Comparison of ENCODE assay signal across 1 cellular context in the genomic region with DNA sequence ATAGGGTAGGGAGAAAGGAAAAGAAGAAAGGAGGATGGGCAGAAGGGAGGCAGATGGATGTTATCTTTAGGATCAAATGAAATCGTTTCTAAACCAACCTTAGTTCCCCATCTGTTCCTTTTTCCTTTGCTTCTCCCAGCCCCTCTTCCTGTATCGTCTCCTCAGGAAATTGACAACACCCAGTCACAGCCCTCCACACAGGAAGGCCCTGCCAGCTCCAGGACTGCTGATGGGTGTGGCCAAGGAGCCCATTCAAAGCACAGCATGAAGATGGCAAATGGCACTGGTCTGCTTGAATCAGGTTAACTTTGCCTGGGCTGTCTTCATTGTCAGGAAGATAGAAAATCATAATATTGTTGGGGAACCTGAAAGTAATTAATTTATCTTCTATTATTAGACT.
TF ChIP-seq lines count a peak whose summit lies in the region.

No MANE protein-coding gene starts in this region.

TF ChIP-seq in H1, 55 proteins besides CTCF, POLR2A, EP300 and RAD21 (continued from another document):
- TF ChIP-seq, protein P1, sequence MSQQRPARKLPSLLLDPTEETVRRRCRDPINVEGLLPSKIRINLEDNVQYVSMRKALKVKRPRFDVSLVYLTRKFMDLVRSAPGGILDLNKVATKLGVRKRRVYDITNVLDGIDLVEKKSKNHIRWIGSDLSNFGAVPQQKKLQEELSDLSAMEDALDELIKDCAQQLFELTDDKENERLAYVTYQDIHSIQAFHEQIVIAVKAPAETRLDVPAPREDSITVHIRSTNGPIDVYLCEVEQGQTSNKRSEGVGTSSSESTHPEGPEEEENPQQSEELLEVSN (IDR thresholded peaks at IDR 0.05) = no peak
- TF ChIP-seq TEAD4 (IDR thresholded peaks at IDR 0.05; ENCODE audit: low read depth, low read length) (no peak), SAP30 (IDR thresholded peaks at IDR 0.05; ENCODE audit: insufficient read depth, insufficient replicate concordance, low read length) (no peak), GTF2F1 (IDR thresholded peaks at IDR 0.05; ENCODE audit: borderline replicate concordance, low read depth, low read length) (no peak), BACH1 (IDR thresholded peaks at IDR 0.05; ENCODE audit: low read length) (no peak), CBX8 (IDR thresholded peaks at IDR 0.05; ENCODE audit: borderline replicate concordance, low read depth, low read length) (no peak), SP4 (IDR thresholded peaks at IDR 0.05; ENCODE audit: low read length) (no peak), BCL11A (IDR thresholded peaks at IDR 0.05; ENCODE audit: low read depth in 2 of 2, low read length in 2 of 2) (no peak), TAF1 (IDR thresholded peaks at IDR 0.05; ENCODE audit: low read depth, low read length) (no peak), CTBP2 (IDR thresholded peaks at IDR 0.05; ENCODE audit: borderline replicate concordance, insufficient read depth, insufficient read length, low read length) (no peak), CEBPB (IDR thresholded peaks at IDR 0.05; ENCODE audit: low read depth, low read length) (no peak), JUND (IDR thresholded peaks at IDR 0.05; ENCODE audit: low read length) (no peak), NANOG (IDR thresholded peaks at IDR 0.05; ENCODE audit: insufficient read depth, low read depth, low read length, poor library complexity, severe bottlenecking) (no peak), POLR2AphosphoS5 (IDR thresholded peaks at IDR 0.05; ENCODE audit: low read depth, low read length) (no peak)
- TF ChIP-seq, protein P2, sequence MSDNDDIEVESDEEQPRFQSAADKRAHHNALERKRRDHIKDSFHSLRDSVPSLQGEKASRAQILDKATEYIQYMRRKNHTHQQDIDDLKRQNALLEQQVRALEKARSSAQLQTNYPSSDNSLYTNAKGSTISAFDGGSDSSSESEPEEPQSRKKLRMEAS (IDR thresholded peaks at IDR 0.05) = no peak
